ENCODE assay signal across 18 cellular contexts in the genomic region with DNA sequence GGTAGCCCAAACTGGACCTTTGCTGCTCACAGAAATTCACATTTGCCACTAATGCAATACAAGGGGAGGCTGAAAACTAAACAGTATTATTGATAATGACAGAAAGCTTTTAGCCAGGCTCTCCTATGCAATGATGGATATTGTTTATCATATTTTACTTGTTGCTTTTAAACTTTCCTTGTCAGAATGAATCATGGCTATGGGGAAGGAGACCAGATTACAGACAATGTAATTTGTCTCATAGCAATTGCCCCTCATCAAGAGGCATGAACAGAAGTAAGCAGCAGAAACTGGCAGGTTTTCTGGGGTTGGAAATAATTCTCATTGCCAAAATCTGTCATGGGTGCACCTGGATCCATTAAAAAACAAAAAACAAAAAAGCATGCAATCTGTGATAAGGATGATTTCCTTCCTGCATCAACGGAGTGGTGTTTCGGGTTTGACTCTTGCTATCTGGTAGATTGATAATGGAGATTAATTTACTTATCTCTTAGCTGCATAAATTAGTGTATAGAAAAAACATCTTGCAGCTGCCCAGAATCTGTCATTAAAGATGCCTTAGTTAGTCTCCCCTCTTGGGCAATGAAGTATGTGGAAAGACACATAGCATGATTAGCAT.
DNase-seq lines count a peak whose midpoint lies in the region; FAIRE-seq and TF ChIP-seq lines count a peak whose summit lies in the region.
"Had no signal": no experiment of that assay in that cellular context is flagged by ENCODE, and none has a peak within 500 bp of the region (broad histone marks: within the 10 kb centered on the region; RNA-seq: fewer than 3 reads in every experiment).

No MANE protein-coding gene starts in this region.

- peak; percentile 87 for DNase-seq in Jurkat, Clone E6-1 (ENCODE audit: low read depth, low spot score)
- DNase-seq in NCI-H82 (lab: John Stamatoyannopoulos, UW) (peak; percentile 9), SK-N-SH (peak; percentile 46), left kidney (ENCODE audit: low read depth, low spot score) (peak; percentile 17), urothelium cell line (ENCODE audit: low spot score) (no peak), small intestine (no peak)
- DNase-seq in activated effector memory CD4-positive, alpha-beta T cell treated with anti-CD3 and anti-CD28 coated beads, Interleukin-2, amount 50 U/mL, for 16 hours = no peak
- DNase-seq: 8988T; CD4-positive, alpha-beta memory T cell; DMS153; DMS79; GDM1; H9 had no signal

- no peaks in the 10 kb centered on the region for H3F3A ChIP-seq in SK-N-SH (replicated peaks; ENCODE audit: insufficient read depth)

- no peak overlapping the region for H3K4me2 ChIP-seq in SK-N-SH
- H3K4me2 ChIP-seq: BLaER1 had no signal

- no peak overlapping the region for H3K9ac ChIP-seq in SK-N-SH
- H3K9ac ChIP-seq: BLaER1 had no signal

- WGBS in SK-N-SH (ENCODE audit: low lambda C conversion rate) = 13% methylated on average over 2 of the region's 2 CpGs
- WGBS in small intestine, 3 donors = 13 to 41% (median 29%) methylated on average over 2 of the region's 2 CpGs

- no peaks in the 10 kb centered on the region for H3K9me2 ChIP-seq in SK-N-SH

- POLR2A ChIA-PET in SK-N-SH (lab: Yijun Ruan, JAX) = no interaction called here

- TF ChIP-seq RAD21 in SK-N-SH (IDR thresholded peaks at IDR 0.05; ENCODE audit: low read length) = no peak

- peaks cover 0 to 17% of the 10 kb centered on the region in 2 experiments; a peak in 2 of 4 replicates for H3K4me1 ChIP-seq in SK-N-SH (ENCODE audit: control insufficient read depth in 1 of 2, insufficient read depth in 2 of 2, low read depth in 1 of 2, low read length in 1 of 2)
- no peaks in the 10 kb centered on the region for H3K4me1 ChIP-seq in small intestine (ENCODE audit: control insufficient read depth in 2 of 2, insufficient read depth in 1 of 2, low read depth in 1 of 2, low read length in 1 of 2)
- H3K4me1 ChIP-seq: BLaER1 had no signal

- no peak overlapping the region for H2AFZ ChIP-seq in SK-N-SH (ENCODE audit: low read depth)

- H4K20me1 ChIP-seq in SK-N-SH (ENCODE audit: insufficient read depth) = no peaks in the 10 kb centered on the region
- H4K20me1 ChIP-seq: BLaER1 had no signal

- no peak for FAIRE-seq in urothelium cell line (lab: Jason Lieb, UNC)
- FAIRE-seq in small intestine (lab: Jason Lieb, UNC) = no peak
- FAIRE-seq: GM12892, GM18507, H1 had no signal

- H3K27me3 ChIP-seq in SK-N-SH (ENCODE audit: insufficient read depth) (no peaks in the 10 kb centered on the region), small intestine (ENCODE audit: control insufficient read depth in 2 of 2, insufficient read depth in 2 of 2, low read length in 2 of 2) (no peaks in the 10 kb centered on the region)
- H3K27me3 ChIP-seq: BLaER1 had no signal

- no peaks in the 10 kb centered on the region for H3K79me2 ChIP-seq in SK-N-SH (ENCODE audit: insufficient read depth)

- no peaks in the 10 kb centered on the region for H3K36me3 ChIP-seq in SK-N-SH (replicated peaks in 1 of 2; ENCODE audit: control insufficient read depth in 1 of 2, insufficient read depth in 2 of 2, low read length in 1 of 2)
- no peaks in the 10 kb centered on the region for H3K36me3 ChIP-seq in small intestine (ENCODE audit: control insufficient read depth in 2 of 2, insufficient read depth in 2 of 2, low read length in 2 of 2)
- H3K36me3 ChIP-seq: BLaER1 had no signal

- peak in 1 of 2 experiments; percentile 86; a peak in 2 of 4 replicates for TF ChIP-seq EP300 in SK-N-SH (IDR thresholded peaks at IDR 0.05; ENCODE audit: borderline replicate concordance in 1 of 2, low read depth in 1 of 2, low read length in 1 of 2)

- no peak overlapping the region for H3K4me3 ChIP-seq in Jurkat, Clone E6-1 (ENCODE audit: low read length)
- H3K4me3 ChIP-seq in SK-N-SH (ENCODE audit: low read depth in 2 of 2, low read length in 1 of 2) = no peak overlapping the region; a peak in 1 of 4 replicates
- no peak overlapping the region for H3K4me3 ChIP-seq in small intestine (ENCODE audit: low read depth in 1 of 2, low read length in 2 of 2)
- H3K4me3 ChIP-seq: BLaER1 had no signal

- H3K27ac ChIP-seq in SK-N-SH (ENCODE audit: low read depth in 2 of 2, low read length in 1 of 2) (peak overlapping the region in 1 of 2 experiments; percentile 50; a peak in 1 of 4 replicates), small intestine (ENCODE audit: low read depth in 1 of 2, low read length in 1 of 2) (no peak overlapping the region)
- H3K27ac ChIP-seq: BLaER1, HL-60 had no signal

- H3K9me3 ChIP-seq in SK-N-SH = no peaks in the 10 kb centered on the region
- no peaks in the 10 kb centered on the region for H3K9me3 ChIP-seq in small intestine (ENCODE audit: control insufficient read depth, low read depth)
- H3K9me3 ChIP-seq: BLaER1 had no signal

- TF ChIP-seq CTCF in SK-N-SH (IDR thresholded peaks at IDR 0.05) = no peak

- CTCF ChIA-PET in SK-N-SH (lab: Yijun Ruan, JAX) = interaction anchor here (0.9 to 1.4 kb wide), 4 partner anchors 16 to 139 kb away, joined by 3 read pairs; no protein-coding TSS in a partner anchor

TF ChIP-seq in SK-N-SH, 30 proteins besides CTCF, POLR2A, EP300 and RAD21:
- TF ChIP-seq GATA2 (CRISPR knock-in tag; IDR thresholded peaks at IDR 0.05) (peak; percentile 96), TEAD4 (IDR thresholded peaks at IDR 0.05; ENCODE audit: borderline replicate concordance, insufficient read depth) (0 out of 2 replicates have a peak, but pooled peaks have one; percentile 7), FOXJ3 (CRISPR knock-in tag; IDR thresholded peaks at IDR 0.05) (0 out of 2 replicates have a peak, but pooled peaks have one; percentile 56), RCOR1 (IDR thresholded peaks at IDR 0.05; ENCODE audit: low read length) (peak; percentile 50; the same call in 1 of the 2 replicates)
- TF ChIP-seq, protein P1, sequence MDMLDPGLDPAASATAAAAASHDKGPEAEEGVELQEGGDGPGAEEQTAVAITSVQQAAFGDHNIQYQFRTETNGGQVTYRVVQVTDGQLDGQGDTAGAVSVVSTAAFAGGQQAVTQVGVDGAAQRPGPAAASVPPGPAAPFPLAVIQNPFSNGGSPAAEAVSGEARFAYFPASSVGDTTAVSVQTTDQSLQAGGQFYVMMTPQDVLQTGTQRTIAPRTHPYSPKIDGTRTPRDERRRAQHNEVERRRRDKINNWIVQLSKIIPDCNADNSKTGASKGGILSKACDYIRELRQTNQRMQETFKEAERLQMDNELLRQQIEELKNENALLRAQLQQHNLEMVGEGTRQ (IDR thresholded peaks at IDR 0.05; ENCODE audit: borderline replicate concordance, low read depth, low read length) = no peak

Comparison
In these comparisons a context has a peak if more than half of its experiments do, and no peak if none do; other contexts are left out.
1. DNase-seq: peak in Jurkat, Clone E6-1 (single experiment), NCI-H82 (single experiment), SK-N-SH (single experiment) and left kidney (single experiment); none in activated effector memory CD4-positive, alpha-beta T cell treated with anti-CD3 and anti-CD28 coated beads, Interleukin-2, amount 50 U/mL, for 16 hours (single experiment), urothelium cell line (single experiment) and small intestine (single experiment).